In genomic region chr13:74442751-74443150, GRCh38 we compare ENCODE assay signal across 17 cellular contexts.
DNase-seq lines count a peak whose midpoint lies in the region; ATAC-seq and TF ChIP-seq lines count a peak whose summit lies in the region.
"Had no signal": no experiment of that assay in that cellular context is flagged by ENCODE, and none has a peak within 500 bp of the region (broad histone marks: within the 10 kb centered on the region; RNA-seq: fewer than 3 reads in every experiment).

No MANE protein-coding gene starts in this region.

- H3K4me2 ChIP-seq in mammary epithelial cell (ENCODE audit: insufficient read depth, low read depth, low read length) (peak overlapping the region; percentile 80), mesenchymal stem cell (ENCODE audit: low read length, poor library complexity, severe bottlenecking) (no peak overlapping the region)
- H3K4me2 ChIP-seq: BLaER1 had no signal

- H3K9ac ChIP-seq in mammary epithelial cell (ENCODE audit: insufficient read depth, low read length): no peak overlapping the region
- H3K9ac ChIP-seq in mesenchymal stem cell (ENCODE audit: low read length): peak overlapping the region; percentile 24
- H3K9ac ChIP-seq: BLaER1, GM23248 had no signal

- no peak for TF ChIP-seq CTCF in mammary epithelial cell (conservative IDR thresholded peaks at IDR 0.05 in 1 of 2, IDR thresholded peaks at IDR 0.05 in 1 of 2; ENCODE audit: extremely low read depth in 1 of 2, insufficient read depth in 1 of 2, low read depth in 1 of 2, low read length in 2 of 2)
- no peak for TF ChIP-seq CTCF in breast epithelium (IDR thresholded peaks at IDR 0.05)
- TF ChIP-seq CTCF in lower lobe of right lung (IDR thresholded peaks at IDR 0.05): no peak

- H4K20me1 ChIP-seq in mammary epithelial cell (ENCODE audit: insufficient read depth, low read length): no peaks in the 10 kb centered on the region
- H4K20me1 ChIP-seq: BLaER1 had no signal

- H2BK12ac ChIP-seq in mesenchymal stem cell (ENCODE audit: low read length in 2 of 2): no peak overlapping the region

- TF ChIP-seq POLR2A in breast epithelium (IDR thresholded peaks at IDR 0.05): no peak

- H2AFZ ChIP-seq in mammary epithelial cell (ENCODE audit: low read depth, low read length) (peak overlapping the region; percentile 63), mesenchymal stem cell (ENCODE audit: low read depth, low read length) (no peak overlapping the region)
- H2AFZ ChIP-seq: GM23248 had no signal

- no peak overlapping the region for H2BK5ac ChIP-seq in mesenchymal stem cell (ENCODE audit: low read depth, low read length, poor library complexity, severe bottlenecking)

- no peaks in the 10 kb centered on the region for H3K79me1 ChIP-seq in mesenchymal stem cell (replicated peaks; ENCODE audit: low read length, poor library complexity, severe bottlenecking)

- no peak overlapping the region for H2BK120ac ChIP-seq in mesenchymal stem cell (ENCODE audit: low read depth, low read length)

- DNase-seq in mammary epithelial cell (peak; percentile 64), breast epithelium (ENCODE audit: low spot score in 2 of 2) (no peak), mesenchymal stem cell (no peak), lower lobe of right lung (no peak), NCI-H1694 treated with DMSO at 0.1 percent for 48 hours (lab: John Stamatoyannopoulos, UW) (no peak), Right ventricle myocardium superior (no peak)
- DNase-seq: AML-193; Caco-2; CD8-positive, alpha-beta memory T cell; DND-41; GDM1; GM23248 had no signal

- H3K9me3 ChIP-seq in mammary epithelial cell (replicated peaks; ENCODE audit: insufficient read depth, low read length) (no peaks in the 10 kb centered on the region), breast epithelium (peaks cover 0 to 4% of the 10 kb centered on the region in 2 donors), esophagus (ENCODE audit: control insufficient read depth in 2 of 2, insufficient read depth in 1 of 2, low read depth in 1 of 2, low read length in 1 of 2) (no peaks in the 10 kb centered on the region), mesenchymal stem cell (ENCODE audit: control insufficient read depth, low read length) (no peaks in the 10 kb centered on the region), lower lobe of right lung (no peaks in the 10 kb centered on the region)
- H3K9me3 ChIP-seq: BLaER1 had no signal

- H2BK15ac ChIP-seq in mesenchymal stem cell (ENCODE audit: low read depth, poor library complexity, severe bottlenecking): no peak overlapping the region

- H3K4ac ChIP-seq in mesenchymal stem cell (ENCODE audit: low read depth in 1 of 2, low read length in 2 of 2): no peak overlapping the region

- 0% methylated on average over 5 of the region's 5 CpGs for WGBS in mammary epithelial cell (ENCODE audit: low coverage, missing lambda C conversion rate)
- WGBS in esophagus, 2 donors: 38 to 43% methylated on average over 5 of the region's 5 CpGs
- 74% methylated on average over 5 of the region's 5 CpGs for WGBS in mesenchymal stem cell

- H3K27ac ChIP-seq in mammary epithelial cell (ENCODE audit: insufficient read depth, low read depth, low read length) (peak overlapping the region; percentile 85), breast epithelium (no peak overlapping the region), esophagus (ENCODE audit: low read depth in 2 of 2, low read length in 1 of 2) (peak overlapping the region; percentile 49 to 71), mesenchymal stem cell (ENCODE audit: low read length, poor library complexity, severe bottlenecking) (no peak overlapping the region), lower lobe of right lung (no peak overlapping the region)
- H3K27ac ChIP-seq: 22Rv1, BLaER1, GM23248 had no signal

- intact Hi-C loops in mammary epithelial cell (cut with micrococcal nuclease): loop anchor here (5.0 to 10.0 kb wide), 2 partner anchors 132 to 305 kb away; no protein-coding TSS in a partner anchor
- intact Hi-C loops in breast epithelium (cut with DNase I; ENCODE audit: low total_unique reads): no loop called here
- intact Hi-C loops in lower lobe of right lung (cut with DNase I): no loop called here
- intact Hi-C loops in Right ventricle myocardium superior (cut with DNase I): no loop called here

- H3K23ac ChIP-seq in mesenchymal stem cell (ENCODE audit: low read length in 2 of 2): no peak overlapping the region

- H4K8ac ChIP-seq in mesenchymal stem cell (ENCODE audit: low read length): no peak overlapping the region

- no peak overlapping the region for H4K91ac ChIP-seq in mesenchymal stem cell (ENCODE audit: low read length)

- H2AK5ac ChIP-seq in mesenchymal stem cell (ENCODE audit: low read length, severe bottlenecking): peak overlapping the region; percentile 64

- H3K18ac ChIP-seq in mesenchymal stem cell (ENCODE audit: low read depth in 1 of 2, low read length in 2 of 2): no peak overlapping the region

- H3K4me3 ChIP-seq in mammary epithelial cell (replicated peaks in 1 of 3; ENCODE audit: insufficient read depth in 1 of 3, low read depth in 2 of 3, low read length in 3 of 3) (peak overlapping the region in 1 of 3 experiments; percentile 15), breast epithelium (no peak overlapping the region), esophagus (ENCODE audit: low read depth in 1 of 2, low read length in 2 of 2) (no peak overlapping the region), mesenchymal stem cell (ENCODE audit: insufficient read depth in 1 of 2, low read depth in 1 of 2, low read length in 2 of 2) (no peak overlapping the region), lower lobe of right lung (no peak overlapping the region)
- H3K4me3 ChIP-seq: BLaER1, GM23248 had no signal

- peaks cover 34% of the 10 kb centered on the region for H3K4me1 ChIP-seq in mammary epithelial cell (ENCODE audit: insufficient read depth, low read length)
- H3K4me1 ChIP-seq in breast epithelium: no peaks in the 10 kb centered on the region
- H3K4me1 ChIP-seq in esophagus (ENCODE audit: control insufficient read depth in 2 of 2, insufficient read depth in 2 of 2, low read length in 1 of 2): no peaks in the 10 kb centered on the region
- H3K4me1 ChIP-seq in mesenchymal stem cell (ENCODE audit: control insufficient read depth, insufficient read depth, low read depth, low read length): peaks cover 3% of the 10 kb centered on the region
- no peaks in the 10 kb centered on the region for H3K4me1 ChIP-seq in lower lobe of right lung
- H3K4me1 ChIP-seq: Caco-2 had no signal

- H3K36me3 ChIP-seq in mammary epithelial cell (ENCODE audit: insufficient read depth, low read length) (no peaks in the 10 kb centered on the region), breast epithelium (no peaks in the 10 kb centered on the region), esophagus (ENCODE audit: control insufficient read depth in 2 of 2, insufficient read depth in 2 of 2, low read length in 1 of 2) (no peaks in the 10 kb centered on the region), mesenchymal stem cell (ENCODE audit: control insufficient read depth in 1 of 2, insufficient read depth in 2 of 2, low read depth in 1 of 2, low read length in 2 of 2) (no peaks in the 10 kb centered on the region), lower lobe of right lung (no peaks in the 10 kb centered on the region)
- H3K36me3 ChIP-seq: BLaER1 had no signal

- CTCF ChIA-PET in mammary epithelial cell (lab: Charles Lee; ENCODE audit: low non-redundant PET): interaction anchor here (1.1 kb wide), 1 partner anchor 777 kb away, joined by 3 read pairs; no protein-coding TSS in a partner anchor

- in situ Hi-C loops in mammary epithelial cell (cut with MboI; ENCODE audit: low sequenced_read_pairs in 2 of 2): no loop called here

- dilution Hi-C loops in mammary epithelial cell (cut with HindIII; ENCODE audit: low sequenced_read_pairs): no loop called here

- H3K79me2 ChIP-seq in mammary epithelial cell (ENCODE audit: insufficient read depth, low read length): no peaks in the 10 kb centered on the region

- H3K27me3 ChIP-seq in mammary epithelial cell (ENCODE audit: insufficient read depth, low read length) (no peaks in the 10 kb centered on the region), breast epithelium (no peaks in the 10 kb centered on the region), esophagus (ENCODE audit: control insufficient read depth in 1 of 2, insufficient read depth in 2 of 2, low read length in 2 of 2) (no peaks in the 10 kb centered on the region), mesenchymal stem cell (ENCODE audit: control insufficient read depth in 1 of 2, insufficient read depth in 1 of 2, low read length in 2 of 2) (no peaks in the 10 kb centered on the region), lower lobe of right lung (ENCODE audit: low read depth) (no peaks in the 10 kb centered on the region)
- H3K27me3 ChIP-seq: BLaER1 had no signal

- H3K14ac ChIP-seq in mesenchymal stem cell (ENCODE audit: low read length in 2 of 2): no peak overlapping the region

- ATAC-seq in lower lobe of right lung: no peak
- ATAC-seq in GM18511 (IDR thresholded peaks at IDR 0.05; ENCODE audit: unreplicated experiment): no peak
- no peak for ATAC-seq in Right ventricle myocardium superior (ENCODE audit: poor library complexity)
- ATAC-seq: HCT116 had no signal

- no TSS peak for BruUV-seq in mammary epithelial cell (replicated peaks; lab: Mats Ljungman, UMichigan)

Comparison
In these comparisons a context has a peak if more than half of its experiments do, and no peak if none do; other contexts are left out.
1. H3K27ac ChIP-seq: peak in mammary epithelial cell (single experiment) and esophagus (2 of 2); none in breast epithelium (0 of 2), mesenchymal stem cell (single experiment) and lower lobe of right lung (single experiment).